1 cellular context compared by ENCODE assay signal in the genomic region with DNA sequence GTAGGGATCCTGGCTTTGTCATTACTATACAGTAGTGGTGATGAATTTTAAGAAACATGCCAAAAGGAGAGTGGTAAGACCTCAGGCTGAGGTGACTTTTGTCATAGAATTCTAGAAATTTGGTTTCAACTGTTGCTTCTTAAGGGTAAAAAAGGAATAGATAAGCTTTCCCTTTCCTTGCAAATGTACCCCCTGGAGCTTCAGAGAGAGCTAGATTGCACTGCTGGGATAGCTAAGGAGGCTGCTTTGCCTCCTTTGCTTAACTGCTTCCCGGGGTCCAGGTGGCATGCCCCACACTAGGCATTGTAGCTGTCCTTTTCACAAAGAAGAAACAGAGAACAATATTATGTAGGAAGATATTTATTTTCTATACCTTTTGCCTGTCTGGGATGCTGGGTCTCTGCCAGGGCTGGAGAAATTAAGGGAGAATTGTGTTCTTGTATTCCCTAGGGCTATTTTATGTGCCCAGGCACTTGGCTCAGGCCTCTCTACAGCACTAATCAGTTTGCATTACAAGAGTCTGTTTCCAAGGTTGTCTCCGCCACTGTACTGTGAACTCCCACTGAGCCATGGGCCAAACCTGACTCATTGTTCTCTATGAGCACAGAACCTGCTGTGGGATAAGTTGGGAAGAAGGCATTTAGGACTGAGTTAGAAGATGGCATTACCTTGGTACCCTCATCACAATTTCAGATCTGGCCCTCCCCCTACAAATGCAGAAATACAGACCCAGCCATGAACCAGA.
TF ChIP-seq lines count a peak whose summit lies in the region.

No MANE protein-coding gene starts in this region.

TF ChIP-seq in GM23338, 12 proteins besides CTCF, POLR2A, EP300 and RAD21:
- TF ChIP-seq, protein P1, sequence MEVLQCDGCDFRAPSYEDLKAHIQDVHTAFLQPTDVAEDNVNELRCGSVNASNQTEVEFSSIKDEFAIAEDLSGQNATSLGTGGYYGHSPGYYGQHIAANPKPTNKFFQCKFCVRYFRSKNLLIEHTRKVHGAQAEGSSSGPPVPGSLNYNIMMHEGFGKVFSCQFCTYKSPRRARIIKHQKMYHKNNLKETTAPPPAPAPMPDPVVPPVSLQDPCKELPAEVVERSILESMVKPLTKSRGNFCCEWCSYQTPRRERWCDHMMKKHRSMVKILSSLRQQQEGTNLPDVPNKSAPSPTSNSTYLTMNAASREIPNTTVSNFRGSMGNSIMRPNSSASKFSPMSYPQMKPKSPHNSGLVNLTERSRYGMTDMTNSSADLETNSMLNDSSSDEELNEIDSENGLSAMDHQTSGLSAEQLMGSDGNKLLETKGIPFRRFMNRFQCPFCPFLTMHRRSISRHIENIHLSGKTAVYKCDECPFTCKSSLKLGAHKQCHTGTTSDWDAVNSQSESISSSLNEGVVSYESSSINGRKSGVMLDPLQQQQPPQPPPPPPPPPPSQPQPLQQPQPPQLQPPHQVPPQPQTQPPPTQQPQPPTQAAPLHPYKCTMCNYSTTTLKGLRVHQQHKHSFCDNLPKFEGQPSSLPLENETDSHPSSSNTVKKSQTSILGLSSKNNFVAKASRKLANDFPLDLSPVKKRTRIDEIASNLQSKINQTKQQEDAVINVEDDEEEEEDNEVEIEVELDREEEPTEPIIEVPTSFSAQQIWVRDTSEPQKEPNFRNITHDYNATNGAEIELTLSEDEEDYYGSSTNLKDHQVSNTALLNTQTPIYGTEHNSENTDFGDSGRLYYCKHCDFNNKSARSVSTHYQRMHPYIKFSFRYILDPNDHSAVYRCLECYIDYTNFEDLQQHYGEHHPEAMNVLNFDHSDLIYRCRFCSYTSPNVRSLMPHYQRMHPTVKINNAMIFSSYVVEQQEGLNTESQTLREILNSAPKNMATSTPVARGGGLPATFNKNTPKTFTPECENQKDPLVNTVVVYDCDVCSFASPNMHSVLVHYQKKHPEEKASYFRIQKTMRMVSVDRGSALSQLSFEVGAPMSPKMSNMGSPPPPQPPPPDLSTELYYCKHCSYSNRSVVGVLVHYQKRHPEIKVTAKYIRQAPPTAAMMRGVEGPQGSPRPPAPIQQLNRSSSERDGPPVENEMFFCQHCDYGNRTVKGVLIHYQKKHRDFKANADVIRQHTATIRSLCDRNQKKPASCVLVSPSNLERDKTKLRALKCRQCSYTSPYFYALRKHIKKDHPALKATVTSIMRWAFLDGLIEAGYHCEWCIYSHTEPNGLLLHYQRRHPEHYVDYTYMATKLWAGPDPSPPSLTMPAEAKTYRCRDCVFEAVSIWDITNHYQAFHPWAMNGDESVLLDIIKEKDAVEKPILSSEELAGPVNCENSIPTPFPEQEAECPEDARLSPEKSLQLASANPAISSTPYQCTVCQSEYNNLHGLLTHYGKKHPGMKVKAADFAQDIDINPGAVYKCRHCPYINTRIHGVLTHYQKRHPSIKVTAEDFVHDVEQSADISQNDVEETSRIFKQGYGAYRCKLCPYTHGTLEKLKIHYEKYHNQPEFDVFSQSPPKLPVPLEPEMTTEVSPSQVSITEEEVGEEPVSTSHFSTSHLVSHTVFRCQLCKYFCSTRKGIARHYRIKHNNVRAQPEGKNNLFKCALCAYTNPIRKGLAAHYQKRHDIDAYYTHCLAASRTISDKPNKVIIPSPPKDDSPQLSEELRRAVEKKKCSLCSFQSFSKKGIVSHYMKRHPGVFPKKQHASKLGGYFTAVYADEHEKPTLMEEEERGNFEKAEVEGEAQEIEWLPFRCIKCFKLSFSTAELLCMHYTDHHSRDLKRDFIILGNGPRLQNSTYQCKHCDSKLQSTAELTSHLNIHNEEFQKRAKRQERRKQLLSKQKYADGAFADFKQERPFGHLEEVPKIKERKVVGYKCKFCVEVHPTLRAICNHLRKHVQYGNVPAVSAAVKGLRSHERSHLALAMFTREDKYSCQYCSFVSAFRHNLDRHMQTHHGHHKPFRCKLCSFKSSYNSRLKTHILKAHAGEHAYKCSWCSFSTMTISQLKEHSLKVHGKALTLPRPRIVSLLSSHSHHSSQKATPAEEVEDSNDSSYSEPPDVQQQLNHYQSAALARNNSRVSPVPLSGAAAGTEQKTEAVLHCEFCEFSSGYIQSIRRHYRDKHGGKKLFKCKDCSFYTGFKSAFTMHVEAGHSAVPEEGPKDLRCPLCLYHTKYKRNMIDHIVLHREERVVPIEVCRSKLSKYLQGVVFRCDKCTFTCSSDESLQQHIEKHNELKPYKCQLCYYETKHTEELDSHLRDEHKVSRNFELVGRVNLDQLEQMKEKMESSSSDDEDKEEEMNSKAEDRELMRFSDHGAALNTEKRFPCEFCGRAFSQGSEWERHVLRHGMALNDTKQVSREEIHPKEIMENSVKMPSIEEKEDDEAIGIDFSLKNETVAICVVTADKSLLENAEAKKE (CRISPR knock-in tag; IDR thresholded peaks at IDR 0.05), result peak; percentile 31; the same call in 1 of the 2 replicates
- no peak for TF ChIP-seq POLR2AphosphoS5 (IDR thresholded peaks at IDR 0.05; ENCODE audit: low read depth)
- no peak for TF ChIP-seq STAT1 (IDR thresholded peaks at IDR 0.05; ENCODE audit: unreplicated experiment)
- no peak for TF ChIP-seq ETS1 (IDR thresholded peaks at IDR 0.05)
- no peak for TF ChIP-seq REST (IDR thresholded peaks at IDR 0.05; ENCODE audit: unreplicated experiment)
